In the genomic region with DNA sequence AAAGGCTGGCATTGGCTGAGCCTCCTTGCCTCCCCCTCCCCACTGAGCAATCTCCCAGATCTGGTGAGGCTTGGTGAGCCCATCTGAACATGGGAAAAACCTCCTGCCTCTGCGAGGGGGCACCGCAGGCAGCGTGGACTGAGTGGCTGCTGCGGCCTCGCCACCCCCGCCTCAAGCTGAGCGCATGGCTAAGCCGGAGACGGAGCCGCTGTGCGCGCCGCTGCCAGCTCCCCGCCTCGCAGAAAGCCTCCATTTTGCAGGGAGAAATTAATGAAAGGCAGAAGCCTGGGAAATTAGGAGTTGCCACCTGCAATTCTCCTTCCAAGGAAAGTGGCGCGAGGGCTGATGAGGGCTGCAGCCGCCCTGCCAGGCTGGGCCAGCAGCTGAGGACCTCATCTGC, we compare ENCODE assay signal across 31 cellular contexts.
"Had no signal": no experiment of that assay in that cellular context is flagged by ENCODE, and none has a peak within 500 bp of the region (broad histone marks: within the 10 kb centered on the region; RNA-seq: fewer than 3 reads in every experiment).

No MANE protein-coding gene starts in this region.

- H3K36me3 Mint-ChIP-seq: activated CD4-positive, alpha-beta memory T cell treated with anti-CD3 and anti-CD28 coated beads for 36 hours; activated naive CD4-positive, alpha-beta T cell treated with anti-CD3 and anti-CD28 coated beads, Interleukin-2, amount 10 ng/mL, durations not matched to agents 7 days and 5 days; activated naive CD4-positive, alpha-beta T cell treated with anti-CD3 and anti-CD28 coated beads, Interleukin-2, amount 50 U/mL, for 24 hours; activated naive CD8-positive, alpha-beta T cell; activated naive CD8-positive, alpha-beta T cell treated with anti-CD3 and anti-CD28 coated beads, Interleukin-2, amount 10 ng/mL, durations not matched to agents 7 days and 5 days; brain; WTC11 had no signal

- H3K27ac ChIP-seq: ascending aorta, VCaP had no signal

- H3K27ac Mint-ChIP-seq: activated CD4-positive, alpha-beta memory T cell treated with anti-CD3 and anti-CD28 coated beads for 36 hours; activated CD4-positive, alpha-beta T cell treated with anti-CD3 and anti-CD28 coated beads, Interleukin-2, amount 10 ng/mL, durations not matched to agents 24 days and 14 days; activated CD8-positive, alpha-beta T cell treated with anti-CD3 and anti-CD28 coated beads for 36 hours; activated naive CD4-positive, alpha-beta T cell treated with anti-CD3 and anti-CD28 coated beads, Interleukin-2, amount 50 U/mL, for 24 hours; activated naive CD8-positive, alpha-beta T cell; activated naive CD8-positive, alpha-beta T cell treated with anti-CD3 and anti-CD28 coated beads, Interleukin-2, amount 10 ng/mL, durations not matched to agents 7 days and 5 days; activated naive CD8-positive, alpha-beta T cell treated with anti-CD3 and anti-CD28 coated beads, Interleukin-2, amount 50 U/mL, for 24 hours; activated T-cell treated with anti-CD3 and anti-CD28 coated beads, Interleukin-2, amount 50 U/mL, for 24 hours; activated T-helper 2 cell treated with anti-CD3 and anti-CD28 coated beads, Interferon-gamma antibody, Interleukin-2, Interleukin-4, amounts not matched to agents 10 μg/mL and 5 μg/mL and 100 μg/mL, durations not matched to agents 14 hours and 24 hours and 36 hours; T-helper 2 cell treated with Interferon-gamma antibody and Interleukin-4, amounts not matched to agents 5 μg/mL and 100 μg/mL, for 36 hours; WTC11 had no signal

- H3K9me3 Mint-ChIP-seq: activated CD4-positive, alpha-beta memory T cell treated with anti-CD3 and anti-CD28 coated beads for 36 hours; activated CD4-positive, alpha-beta T cell treated with anti-CD3 and anti-CD28 coated beads, Interleukin-2, amount 10 ng/mL, durations not matched to agents 24 days and 14 days; activated CD8-positive, alpha-beta T cell treated with anti-CD3 and anti-CD28 coated beads for 36 hours; activated naive CD4-positive, alpha-beta T cell treated with anti-CD3 and anti-CD28 coated beads, Interleukin-2, amount 10 ng/mL, durations not matched to agents 7 days and 5 days; activated naive CD4-positive, alpha-beta T cell treated with anti-CD3 and anti-CD28 coated beads, Interleukin-2, amount 50 U/mL, for 24 hours; activated naive CD8-positive, alpha-beta T cell treated with anti-CD3 and anti-CD28 coated beads, Interleukin-2, amount 10 ng/mL, durations not matched to agents 7 days and 5 days; activated naive CD8-positive, alpha-beta T cell treated with anti-CD3 and anti-CD28 coated beads, Interleukin-2, amount 50 U/mL, for 24 hours; activated T-cell treated with anti-CD3 and anti-CD28 coated beads, Interleukin-2, amount 50 U/mL, for 24 hours; activated T-helper 2 cell treated with anti-CD3 and anti-CD28 coated beads, Interferon-gamma antibody, Interleukin-2, Interleukin-4, amounts not matched to agents 10 μg/mL and 5 μg/mL and 100 μg/mL, durations not matched to agents 14 hours and 24 hours and 36 hours; brain; T-helper 1 cell treated with Interleukin-12 subunit alpha and Interleukin-12 subunit beta and Interleukin-4 antibody, amounts not matched to agents 30 μg/mL and 1 μg/mL, for 36 hours; T-helper 2 cell treated with Interferon-gamma antibody and Interleukin-4, amounts not matched to agents 5 μg/mL and 100 μg/mL, for 36 hours; WTC11 had no signal

- H3K4me3 Mint-ChIP-seq: activated CD4-positive, alpha-beta memory T cell treated with anti-CD3 and anti-CD28 coated beads for 36 hours; activated CD4-positive, alpha-beta T cell treated with anti-CD3 and anti-CD28 coated beads, Interleukin-2, amount 10 ng/mL, durations not matched to agents 24 days and 14 days; activated CD8-positive, alpha-beta T cell treated with anti-CD3 and anti-CD28 coated beads for 36 hours; activated naive CD4-positive, alpha-beta T cell treated with anti-CD3 and anti-CD28 coated beads, Interleukin-2, amount 10 ng/mL, durations not matched to agents 7 days and 5 days; activated naive CD4-positive, alpha-beta T cell treated with anti-CD3 and anti-CD28 coated beads, Interleukin-2, amount 50 U/mL, for 24 hours; activated naive CD8-positive, alpha-beta T cell; activated naive CD8-positive, alpha-beta T cell treated with anti-CD3 and anti-CD28 coated beads, Interleukin-2, amount 10 ng/mL, durations not matched to agents 7 days and 5 days; activated naive CD8-positive, alpha-beta T cell treated with anti-CD3 and anti-CD28 coated beads, Interleukin-2, amount 50 U/mL, for 24 hours; activated T-cell treated with anti-CD3 and anti-CD28 coated beads, Interleukin-2, amount 50 U/mL, for 24 hours; brain; T-helper 1 cell treated with Interleukin-12 subunit alpha and Interleukin-12 subunit beta and Interleukin-4 antibody, amounts not matched to agents 30 μg/mL and 1 μg/mL, for 36 hours; T-helper 2 cell treated with Interferon-gamma antibody and Interleukin-4, amounts not matched to agents 5 μg/mL and 100 μg/mL, for 36 hours; WTC11 had no signal

- H3K4me3 ChIP-seq: ascending aorta had no signal

- H3K9me3 ChIP-seq: ascending aorta had no signal

- H3K36me3 ChIP-seq: ascending aorta had no signal

- H3K4me1 ChIP-seq: ascending aorta had no signal

- H3K27me3 Mint-ChIP-seq: activated CD4-positive, alpha-beta memory T cell treated with anti-CD3 and anti-CD28 coated beads for 36 hours; activated CD8-positive, alpha-beta T cell treated with anti-CD3 and anti-CD28 coated beads for 36 hours; activated naive CD4-positive, alpha-beta T cell treated with anti-CD3 and anti-CD28 coated beads, Interleukin-2, amount 50 U/mL, for 24 hours; activated naive CD8-positive, alpha-beta T cell; activated T-cell treated with anti-CD3 and anti-CD28 coated beads, Interleukin-2, amount 50 U/mL, for 24 hours had no signal

- DNase-seq: activated CD4-positive, alpha-beta memory T cell treated with anti-CD3 and anti-CD28 coated beads for 36 hours; activated CD4-positive, alpha-beta T cell treated with anti-CD3 and anti-CD28 coated beads for 4 hours; activated CD4-positive, alpha-beta T cell treated with anti-CD3 and anti-CD28 coated beads, Interleukin-2, amount 10 ng/mL, durations not matched to agents 24 days and 14 days; activated CD4-positive, alpha-beta T cell treated with anti-CD3 and anti-CD28 coated beads, Interleukin-2, amount 50 U/mL, for 1 hour; activated CD4-positive, alpha-beta T cell treated with anti-CD3 and anti-CD28 coated beads, Interleukin-2, amount 50 U/mL, for 4 hours; activated CD4-positive, CD25-positive, alpha-beta regulatory T cell; activated CD8-positive, alpha-beta memory T cell treated with anti-CD3 and anti-CD28 coated beads, Interleukin-2, amount 50 U/mL, for 48 hours; activated CD8-positive, alpha-beta T cell treated with anti-CD3 and anti-CD28 coated beads for 36 hours; activated effector memory CD4-positive, alpha-beta T cell treated with Interleukin-2 at 50 U/mL for 16 hours; activated gamma-delta T cell; activated naive CD4-positive, alpha-beta T cell treated with anti-CD3 and anti-CD28 coated beads, Interleukin-2, amount 10 ng/mL, durations not matched to agents 7 days and 5 days; activated naive CD4-positive, alpha-beta T cell treated with Interleukin-2 at 50 U/mL for 16 hours; activated naive CD8-positive, alpha-beta T cell treated with anti-CD3 and anti-CD28 coated beads, Interleukin-2, amount 10 ng/mL, durations not matched to agents 7 days and 5 days; activated naive CD8-positive, alpha-beta T cell treated with anti-CD3 and anti-CD28 coated beads, Interleukin-2, amount 50 U/mL, for 24 hours; activated T-cell treated with anti-CD3 and anti-CD28 coated beads, Interleukin-2, amount 50 U/mL, for 24 hours; activated T-cell treated with anti-CD3 and anti-CD28 coated beads, Interleukin-2, amount 50 U/mL, for 48 hours; amygdala; central memory CD4-positive, alpha-beta T cell; T-helper 1 cell; T-helper 2 cell; T-helper 9 cell had no signal

- ATAC-seq: activated CD4-positive, CD25-positive, alpha-beta regulatory T cell treated with anti-CD3 and anti-CD28 coated beads, Interleukin-2, amount 50 U/mL, for 24 hours; activated CD8-positive, alpha-beta T cell treated with anti-CD3 and anti-CD28 coated beads for 36 hours; activated naive CD8-positive, alpha-beta T cell treated with anti-CD3 and anti-CD28 coated beads, Interleukin-2, amount 50 U/mL, for 24 hours; WTC11 had no signal

- H3K27me3 ChIP-seq: ascending aorta had no signal
